8 cellular contexts compared by ENCODE assay signal in genomic region chrX:12791253-12792228, GRCh38. TPM values are rescaled to one million over a fixed set of nuclear protein-coding genes. Genes with fewer than 3 reads are reported as not detected.
DNase-seq lines count a peak whose midpoint lies in the region; ATAC-seq and TF ChIP-seq lines count a peak whose summit lies in the region.

PRPS2 (plus strand) TSS chrX:12791412; CDS start chrX:12791498, 86 bp downstream.

- no TSS peak for BruUV-seq in Panc1 (replicated peaks; lab: Mats Ljungman, UMichigan)

- H3K4me3 ChIP-seq in BE2C (ENCODE audit: low read depth, low read length) (peak within 1 kb of the TSS; percentile 63), Panc1 (ENCODE audit: low read depth in 2 of 2, low read length in 2 of 2) (peak within 1 kb of the TSS; percentile 59 to 61), neuron (ENCODE audit: low read length) (peak within 1 kb of the TSS; percentile 66), subcutaneous abdominal adipose tissue (ENCODE audit: low read depth in 1 of 5, low read length in 5 of 5) (peak within 1 kb of the TSS; percentile 62 to 71 (median 70))

- H3K27ac ChIP-seq in Panc1 (ENCODE audit: low read length) (peak within 1 kb of the TSS; percentile 51), subcutaneous abdominal adipose tissue (ENCODE audit: low read depth, low read length) (no peak within 1 kb of the TSS)

- DNase-seq in BE2C (peak; percentile 75), Panc1 (ENCODE audit: low read depth, low spot score) (no peak), fibroblast of the conjunctiva (ENCODE audit: low read depth) (peak; percentile 6)
- peak; percentile 26 to 48 for DNase-seq in activated T-helper 1 cell treated with anti-CD3 and anti-CD28 coated beads, Interleukin-2, amount 50 U/mL, for 16 hours (ENCODE audit: low read depth in 1 of 2, low spot score in 1 of 2)

- H3K9me3 ChIP-seq in BE2C: no peaks in the 10 kb centered on the region
- no peaks in the 10 kb centered on the region for H3K9me3 ChIP-seq in Panc1 (ENCODE audit: control insufficient read depth, insufficient read depth, low read depth, low read length)
- no peaks in the 10 kb centered on the region for H3K9me3 ChIP-seq in neuron (ENCODE audit: low read length)
- peaks cover 0 to 33% (median 10%) of the 10 kb centered on the region in 5 donors for H3K9me3 ChIP-seq in subcutaneous abdominal adipose tissue (ENCODE audit: control insufficient read depth in 5 of 5, low read length in 5 of 5)

- intact Hi-C loops in Panc1 (cut with micrococcal nuclease; ENCODE audit: unreplicated experiment): no loop called here

- H3K4me1 ChIP-seq in BE2C: no peaks in the 10 kb centered on the region
- no peaks in the 10 kb centered on the region for H3K4me1 ChIP-seq in Panc1 (ENCODE audit: control insufficient read depth, insufficient read depth, low read length)
- no peaks in the 10 kb centered on the region for H3K4me1 ChIP-seq in neuron (ENCODE audit: insufficient read depth, low read length)
- H3K4me1 ChIP-seq in subcutaneous abdominal adipose tissue (ENCODE audit: control insufficient read depth in 5 of 5, insufficient read depth in 5 of 5, low read length in 5 of 5): peaks cover 0 to 10% (median 8%) of the 10 kb centered on the region in 5 donors

- peak within 1 kb of the TSS; percentile 12 for H2AFZ ChIP-seq in neuron (ENCODE audit: low read depth, low read length)

- CTCF ChIA-PET in Panc1 (lab: Charles Lee): interaction anchor here (0.8 kb wide), 1 partner anchor 23 kb away, joined by 3 read pairs; no protein-coding TSS in a partner anchor

- TF ChIP-seq CTCF in BE2C (IDR thresholded peaks at IDR 0.05; ENCODE audit: low read depth, low read length) (no peak), Panc1 (IDR thresholded peaks at IDR 0.05) (no peak)

- H3K27me3 ChIP-seq in BE2C: no peaks in the 10 kb centered on the region
- H3K27me3 ChIP-seq in Panc1 (ENCODE audit: control insufficient read depth, insufficient read depth, low read length): no peaks in the 10 kb centered on the region
- H3K27me3 ChIP-seq in neuron (ENCODE audit: insufficient read depth, low read length): peaks cover 10% of the 10 kb centered on the region
- peaks cover 0 to 14% (median 7%) of the 10 kb centered on the region in 5 donors for H3K27me3 ChIP-seq in subcutaneous abdominal adipose tissue (ENCODE audit: control insufficient read depth in 5 of 5, insufficient read depth in 4 of 5, low read length in 5 of 5)

- POLR2A ChIA-PET in Panc1 (lab: Charles Lee): interaction anchor here (0.6 kb wide), 1 partner anchor 1706 kb away, joined by 3 read pairs; no protein-coding TSS in a partner anchor

- H3K36me3 ChIP-seq in BE2C: no peaks in the 10 kb centered on the region
- H3K36me3 ChIP-seq in Panc1 (ENCODE audit: control insufficient read depth, insufficient read depth, low read length): no peaks in the 10 kb centered on the region; the same call in 1 of the 2 replicates
- no peaks in the 10 kb centered on the region for H3K36me3 ChIP-seq in neuron (ENCODE audit: insufficient read depth, low read length)
- H3K36me3 ChIP-seq in subcutaneous abdominal adipose tissue (ENCODE audit: control insufficient read depth in 5 of 5, insufficient read depth in 5 of 5, low read length in 5 of 5): no peaks in the 10 kb centered on the region

- in situ Hi-C loops in Panc1 (cut with HindIII; ENCODE audit: low pct_unique_long_range_greater_than_20kb, low sequenced_read_pairs): no loop called here

- ATAC-seq in GM19351 (IDR thresholded peaks at IDR 0.05; ENCODE audit: unreplicated experiment) (peak; percentile 76), HG03565 (IDR thresholded peaks at IDR 0.05; ENCODE audit: unreplicated experiment) (peak; percentile 52), Panc1 (peak; percentile 94)

- H3K9ac ChIP-seq in subcutaneous abdominal adipose tissue (ENCODE audit: low read length in 5 of 5): peak within 1 kb of the TSS in 3 of 5 donors; percentile 30 to 61 (median 58)

RNA-seq across cellular contexts. Expression of gene PRPS2, which starts in this region (rescaled TPM):
- 15.3 TPM for polyA plus RNA-seq in BE2C (2012; ENCODE audit: insufficient read depth, insufficient read length, low read depth)
- 28.4 TPM for total RNA-seq in Panc1 (2021; ENCODE audit: unreplicated experiment)
- 30.6 TPM for polyA plus RNA-seq in Panc1 (2012; ENCODE audit: insufficient read length)
